Comparison of ENCODE assay signal across 17 cellular contexts in the genomic region with DNA sequence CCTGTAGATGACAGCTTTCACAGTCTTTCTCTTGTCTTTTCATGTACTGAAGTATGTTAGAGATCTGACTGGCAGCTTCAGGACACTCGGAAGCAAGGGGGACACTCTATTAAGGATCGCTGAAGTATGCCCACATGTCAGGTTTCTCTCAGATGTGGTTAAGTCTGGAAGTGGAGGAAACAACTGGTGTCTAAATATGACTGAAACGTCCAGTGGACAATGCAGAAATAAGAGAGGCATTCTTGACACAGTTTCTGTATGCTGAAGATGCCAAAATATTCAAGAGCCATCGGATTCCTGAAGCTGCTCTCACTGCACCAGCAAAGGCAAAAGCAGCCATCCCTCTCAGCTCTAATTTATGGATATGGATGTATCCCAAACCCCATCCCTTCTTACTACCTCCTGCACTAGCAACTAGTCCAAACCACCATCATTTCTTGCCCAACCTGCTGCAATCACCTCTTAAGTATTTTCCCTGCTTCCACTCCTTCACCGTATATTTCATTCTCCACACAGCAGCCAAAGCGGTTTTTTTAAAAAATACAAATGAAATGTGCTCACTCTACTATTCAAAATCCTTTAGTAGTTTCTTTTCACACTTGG.
DNase-seq lines count a peak whose midpoint lies in the region; ATAC-seq, FAIRE-seq and TF ChIP-seq lines count a peak whose summit lies in the region.
"Had no signal": no experiment of that assay in that cellular context is flagged by ENCODE, and none has a peak within 500 bp of the region (broad histone marks: within the 10 kb centered on the region; RNA-seq: fewer than 3 reads in every experiment).

No MANE protein-coding gene starts in this region.

- H3K27me3 ChIP-seq in GM12878 (replicated peaks in 1 of 2; ENCODE audit: control insufficient read depth in 2 of 2, insufficient read depth in 2 of 2, low read length in 1 of 2) (no peaks in the 10 kb centered on the region), prostate gland (replicated peaks; ENCODE audit: insufficient read depth) (no peaks in the 10 kb centered on the region), H7 (ENCODE audit: control insufficient read depth, insufficient read depth, low read length) (no peaks in the 10 kb centered on the region), pancreas (no peaks in the 10 kb centered on the region)

- H3K79me2 ChIP-seq in GM12878 (ENCODE audit: control insufficient read depth, insufficient read depth, low read length): no peaks in the 10 kb centered on the region

- ATAC-seq in GM12878 (no peak), pancreas (no peak)
- ATAC-seq: A549, HCT116 had no signal

- TF ChIP-seq POLR2A in GM12878 (IDR thresholded peaks at IDR 0.05; ENCODE audit: low read depth, low read length) (no peak), prostate gland (IDR thresholded peaks at IDR 0.05) (no peak)

- H4K20me1 ChIP-seq in GM12878 (ENCODE audit: control insufficient read depth, insufficient read depth): no peaks in the 10 kb centered on the region

- POLR2A ChIA-PET in GM12878 (lab: Charles Lee): no interaction called here

- intact Hi-C loops in GM12878 (cut with micrococcal nuclease; ENCODE audit: unreplicated experiment): no loop called here
- intact Hi-C loops in prostate gland (cut with DNase I): loop anchor here (5.0 kb wide), 2 partner anchors 48 to 467 kb away; no protein-coding TSS in a partner anchor
- intact Hi-C loops in pancreas (cut with DNase I): loop anchor here in 1 of 3 donors (5.0 to 10.0 kb wide), 2 partner anchors 83 to 460 kb away; no protein-coding TSS in a partner anchor

- no peak for FAIRE-seq in GM12878 (lab: Jason Lieb, UNC)
- no peak for FAIRE-seq in pancreas (lab: Jason Lieb, UNC)
- FAIRE-seq: A549 had no signal

- DNase-seq in AG10803 (ENCODE audit: low read depth) (peak; percentile 89), KBM-7 (peak; percentile 22), GM12878 (ENCODE audit: low read depth, low spot score) (no peak), prostate gland (ENCODE audit: low spot score) (no peak), A172 (ENCODE audit: low spot score) (no peak), H7 (no peak), pancreas (no peak)
- DNase-seq: DMS 273 treated with DMSO at 0.1 percent for 48 hours, DND-41, NCI-H1105, NCI-H1694 treated with DMSO at 0.1 percent for 48 hours, NCI-H2227 treated with DMSO at 0.1 percent for 48 hours, NCI-H510A treated with DMSO at 0.1 percent for 48 hours, NCI-H774 had no signal

- H3K4me3 ChIP-seq in AG10803 (ENCODE audit: low read length) (no peak overlapping the region), GM12878 (no peak overlapping the region), prostate gland (no peak overlapping the region), H7 (ENCODE audit: insufficient read depth, low read depth, low read length) (no peak overlapping the region), pancreas (no peak overlapping the region)
- H3K4me3 ChIP-seq: A549, SK-N-MC had no signal

- no peak overlapping the region for H3K9ac ChIP-seq in GM12878 (ENCODE audit: control insufficient read depth, insufficient read depth, low read length)

- BruUV-seq in GM12878 (replicated peaks; lab: Mats Ljungman, UMichigan): no TSS peak

- TF ChIP-seq RAD21 in GM12878 (IDR thresholded peaks at IDR 0.05; ENCODE audit: insufficient read depth, low read depth, low read length): no peak

- CTCF ChIA-PET in GM12878 (lab: Yijun Ruan, JAX): interaction anchor here (1.5 to 9.3 kb wide), 4 partner anchors 84 to 477 kb away, joined by 4 to 188 read pairs (median 78); no protein-coding TSS in a partner anchor

- H3K27ac ChIP-seq in GM12878 (ENCODE audit: control insufficient read depth, insufficient read depth) (no peak overlapping the region), prostate gland (peak overlapping the region; percentile 74 to 75), pancreas (no peak overlapping the region)
- H3K27ac ChIP-seq: A549, SK-N-MC had no signal

- RAD21 ChIA-PET in GM12878 (lab: Charles Lee; ENCODE audit: unreplicated experiment): interaction anchor here (1.2 to 1.9 kb wide), 3 partner anchors 85 to 474 kb away, joined by 5 to 7 read pairs (median 5); no protein-coding TSS in a partner anchor

- H3K9me3 ChIP-seq in GM12878 (replicated peaks; ENCODE audit: control insufficient read depth, insufficient read depth, low read length) (no peaks in the 10 kb centered on the region), prostate gland (no peaks in the 10 kb centered on the region), pancreas (no peaks in the 10 kb centered on the region)
- H3K9me3 ChIP-seq: A549 had no signal

- SMC1A ChIA-PET in GM12878 (lab: Charles Lee; ENCODE audit: uncharacterized antibody, unreplicated experiment): interaction anchor here (0.9 to 2.2 kb wide), 4 partner anchors 18 to 467 kb away, joined by 3 to 14 read pairs (median 4); no protein-coding TSS in a partner anchor

- H3K4me2 ChIP-seq in GM12878 (ENCODE audit: control insufficient read depth, insufficient read depth): no peak overlapping the region
- H3K4me2 ChIP-seq: A549 had no signal

- TF ChIP-seq CTCF in AG10803 (conservative IDR thresholded peaks at IDR 0.05; ENCODE audit: low read length) (no peak), GM12878 (IDR thresholded peaks at IDR 0.05 in 2 of 3, conservative IDR thresholded peaks at IDR 0.05 in 1 of 3; ENCODE audit: control insufficient read depth in 2 of 3, extremely low read depth in 1 of 3, insufficient read depth in 1 of 3, low read depth in 3 of 3, low read length in 3 of 3) (no peak), prostate gland (IDR thresholded peaks at IDR 0.05) (no peak), pancreas (IDR thresholded peaks at IDR 0.05) (no peak)

- TF ChIP-seq EP300 in GM12878 (IDR thresholded peaks at IDR 0.05; ENCODE audit: borderline replicate concordance in 1 of 2, control insufficient read depth in 1 of 2, low read depth in 2 of 2, low read length in 2 of 2): no peak

- 19% methylated on average over 6 of the region's 6 CpGs for WGBS in GM12878 (ENCODE audit: insufficient coverage, insufficient replicate concordance, low lambda C conversion rate, missing lambda C conversion rate)
- WGBS in prostate gland: 58% methylated on average over 6 of the region's 6 CpGs
- WGBS in pancreas, 2 donors: 88 to 95% methylated on average over 6 of the region's 6 CpGs

- no peaks in the 10 kb centered on the region; the same call in 1 of the 2 replicates for H3K4me1 ChIP-seq in GM12878 (ENCODE audit: control insufficient read depth, insufficient read depth, low read length)
- H3K4me1 ChIP-seq in prostate gland (replicated peaks): no peaks in the 10 kb centered on the region
- H3K4me1 ChIP-seq in pancreas: peaks cover 0 to 4% (median 3%) of the 10 kb centered on the region in 3 donors

- in situ Hi-C loops in KBM-7 (cut with MboI; ENCODE audit: low pct_unique_long_range_greater_than_20kb, low sequenced_read_pairs): no loop called here
- in situ Hi-C loops in GM12878 (cut with MboI): loop anchor here (5.0 kb wide), 1 partner anchor 427 kb away; no protein-coding TSS in a partner anchor

- H2AFZ ChIP-seq in GM12878 (ENCODE audit: control insufficient read depth, low read depth, low read length): no peak overlapping the region

- H3K36me3 ChIP-seq in GM12878 (ENCODE audit: control insufficient read depth in 2 of 2, insufficient read depth in 2 of 2, low read length in 1 of 2) (no peaks in the 10 kb centered on the region), prostate gland (no peaks in the 10 kb centered on the region), H7 (replicated peaks; ENCODE audit: control insufficient read depth, insufficient read depth, low read length) (no peaks in the 10 kb centered on the region), pancreas (no peaks in the 10 kb centered on the region)

TF ChIP-seq in GM12878, 131 proteins besides CTCF, POLR2A, EP300 and RAD21:
- TF ChIP-seq TCF7 (IDR thresholded peaks at IDR 0.05; ENCODE audit: borderline replicate concordance) (peak; percentile 81), EED (IDR thresholded peaks at IDR 0.05; ENCODE audit: low read depth) (0 out of 2 replicates have a peak, but pooled peaks have one; percentile 36), IKZF2 (IDR thresholded peaks at IDR 0.05) (no peak), RUNX3 (IDR thresholded peaks at IDR 0.05; ENCODE audit: low read length) (peak; percentile 62; the same call in 1 of the 2 replicates)
- TF ChIP-seq, protein P1, sequence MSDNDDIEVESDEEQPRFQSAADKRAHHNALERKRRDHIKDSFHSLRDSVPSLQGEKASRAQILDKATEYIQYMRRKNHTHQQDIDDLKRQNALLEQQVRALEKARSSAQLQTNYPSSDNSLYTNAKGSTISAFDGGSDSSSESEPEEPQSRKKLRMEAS (IDR thresholded peaks at IDR 0.05; ENCODE audit: low read depth, low read length): no peak

Comparison
In these comparisons a context has a peak if more than half of its experiments do, and no peak if none do; other contexts are left out.
1. DNase-seq: peak in AG10803 (single experiment) and KBM-7 (single experiment); none in GM12878 (single experiment), prostate gland (single experiment), A172 (single experiment), H7 (single experiment) and pancreas (0 of 6).
2. H3K27ac ChIP-seq: peak in prostate gland (2 of 2); none in GM12878 (single experiment) and pancreas (0 of 4).